In genomic region chr2:25567406-25567805, GRCh38 we compare ENCODE assay signal across 8 cellular contexts.
DNase-seq lines count a peak whose midpoint lies in the region; ATAC-seq lines count a peak whose summit lies in the region.

No MANE protein-coding gene starts in this region.

- peaks cover 5% of the 10 kb centered on the region for H3K4me1 Mint-ChIP-seq in T-helper 17 cell

- H3K4me3 Mint-ChIP-seq in T-helper 17 cell: no peak overlapping the region

- peak; percentile 41 to 66 for ATAC-seq in activated CD4-positive, CD25-positive, alpha-beta regulatory T cell treated with anti-CD3 and anti-CD28 coated beads, Interleukin-2, amount 50 U/mL, for 24 hours
- peak; percentile 41 for ATAC-seq in T-helper 17 cell
- no peak for ATAC-seq in GM19452 (IDR thresholded peaks at IDR 0.05; ENCODE audit: unreplicated experiment)

- no peak for DNase-seq in activated CD4-positive, CD25-positive, alpha-beta regulatory T cell (lab: John Stamatoyannopoulos, UW)
- DNase-seq in HT-29 (ENCODE audit: low spot score) (peak; percentile 57), T-helper 17 cell (no peak), glomerular visceral epithelial cell (ENCODE audit: extremely low spot score) (peak; percentile 17), stromal cell of bone marrow (ENCODE audit: low read depth) (peak; percentile 41), NCI-H2107 (lab: John Stamatoyannopoulos, UW) (no peak)

- H3K9me3 ChIP-seq in T-helper 17 cell (ENCODE audit: control insufficient read depth, low read length, poor library complexity, severe bottlenecking): no peaks in the 10 kb centered on the region

- H3K27me3 Mint-ChIP-seq in T-helper 17 cell: no peaks in the 10 kb centered on the region

- peak overlapping the region; percentile 37 for H3K27ac Mint-ChIP-seq in T-helper 17 cell

- peaks cover 10% of the 10 kb centered on the region for H3K36me3 Mint-ChIP-seq in T-helper 17 cell (ENCODE audit: low read depth)

Comparison
In these comparisons a context has a peak if more than half of its experiments do, and no peak if none do; other contexts are left out.
1. DNase-seq: peak in HT-29 (single experiment), glomerular visceral epithelial cell (single experiment) and stromal cell of bone marrow (single experiment); none in activated CD4-positive, CD25-positive, alpha-beta regulatory T cell (0 of 4), T-helper 17 cell (0 of 3) and NCI-H2107 (single experiment).